ENCODE assay signal across 30 cellular contexts in genomic region chr10:132021046-132021445, GRCh38. TPM values are rescaled to one million over a fixed set of nuclear protein-coding genes. Genes with fewer than 3 reads are reported as not detected.
"Had no signal": no experiment of that assay in that cellular context is flagged by ENCODE, and none has a peak within 500 bp of the region (broad histone marks: within the 10 kb centered on the region; RNA-seq: fewer than 3 reads in every experiment).

No MANE protein-coding gene starts in this region.

- DNase-seq: activated CD4-positive, alpha-beta memory T cell treated with anti-CD3 and anti-CD28 coated beads for 36 hours; activated CD4-positive, alpha-beta T cell treated with anti-CD3 and anti-CD28 coated beads for 36 hours; activated CD4-positive, alpha-beta T cell treated with anti-CD3 and anti-CD28 coated beads, Interleukin-2, amount 10 ng/mL, durations not matched to agents 24 days and 14 days; activated CD4-positive, CD25-positive, alpha-beta regulatory T cell; activated CD4-positive, CD25-positive, alpha-beta regulatory T cell treated with anti-CD3 and anti-CD28 coated beads, Interleukin-2, amount 50 U/mL, for 72 hours; activated CD8-positive, alpha-beta memory T cell treated with anti-CD3 and anti-CD28 coated beads, Interleukin-2, amount 10 ng/mL, durations not matched to agents 7 days and 5 days; activated CD8-positive, alpha-beta memory T cell treated with anti-CD3 and anti-CD28 coated beads, Interleukin-2, amount 50 U/mL, for 4 hours; activated CD8-positive, alpha-beta T cell treated with anti-CD3 and anti-CD28 coated beads, Interleukin-2, amount 10 ng/mL, durations not matched to agents 7 days and 5 days; activated gamma-delta T cell; activated naive CD4-positive, alpha-beta T cell; activated naive CD4-positive, alpha-beta T cell treated with anti-CD3 and anti-CD28 coated beads, Interleukin-2, amount 10 ng/mL, durations not matched to agents 7 days and 5 days; activated naive CD8-positive, alpha-beta T cell treated with anti-CD3 and anti-CD28 coated beads, Interleukin-2, amount 10 ng/mL, durations not matched to agents 7 days and 5 days; activated T-cell treated with anti-CD3 and anti-CD28 coated beads, Interleukin-2, amount 50 U/mL, for 1 hour; activated T-cell treated with anti-CD3 and anti-CD28 coated beads, Interleukin-2, amount 50 U/mL, for 48 hours; caudate nucleus; cortex of kidney; dermis blood vessel endothelial cell; effector CD4-positive, alpha-beta T cell; effector memory CD8-positive, alpha-beta T cell; esophagus squamous epithelium; foreskin melanocyte; T-helper 1 cell; T-helper 2 cell had no signal

- H3K4me3 ChIP-seq: ascending aorta, breast epithelium, esophagus squamous epithelium, gastroesophageal sphincter had no signal

- FAIRE-seq: colon, endothelial cell of umbilical vein had no signal

- H3K9me3 ChIP-seq: ascending aorta, breast epithelium, esophagus squamous epithelium, gastroesophageal sphincter had no signal

- H3K4me1 ChIP-seq: breast epithelium had no signal

- H3K36me3 ChIP-seq: ascending aorta, breast epithelium, esophagus squamous epithelium, gastroesophageal sphincter had no signal

- H3K27me3 ChIP-seq: ascending aorta had no signal

- H3K27ac ChIP-seq: ascending aorta, breast epithelium, epithelial cell of prostate, esophagus squamous epithelium, gastroesophageal sphincter had no signal

- ATAC-seq: activated CD4-positive, alpha-beta T cell treated with anti-CD3 and anti-CD28 coated beads for 36 hours; activated CD8-positive, alpha-beta memory T cell treated with anti-CD3 and anti-CD28 coated beads, Interleukin-2, amount 10 ng/mL, durations not matched to agents 7 days and 5 days; activated CD8-positive, alpha-beta T cell treated with anti-CD3 and anti-CD28 coated beads, Interleukin-2, amount 10 ng/mL, durations not matched to agents 7 days and 5 days; activated naive CD4-positive, alpha-beta T cell treated with anti-CD3 and anti-CD28 coated beads, Interleukin-2, amount 50 U/mL, for 72 hours; effector memory CD8-positive, alpha-beta T cell; gastroesophageal sphincter had no signal

RNA-seq across cellular contexts. Expression of gene JAKMIP3, which starts 44.7 kb away (rescaled TPM):
- total RNA-seq: ascending aorta, dermis blood vessel endothelial cell, endothelial cell of umbilical vein had no signal
